In genomic region chr12:53413485-53414215, GRCh38 we compare ENCODE assay signal across 17 cellular contexts. TPM values are rescaled to one million over a fixed set of nuclear protein-coding genes. Genes with fewer than 3 reads are reported as not detected.
DNase-seq lines count a peak whose midpoint lies in the region; ATAC-seq, FAIRE-seq and TF ChIP-seq lines count a peak whose summit lies in the region.
"Had no signal": no experiment of that assay in that cellular context is flagged by ENCODE, and none has a peak within 500 bp of the region (broad histone marks: within the 10 kb centered on the region; RNA-seq: fewer than 3 reads in every experiment).

No MANE protein-coding gene starts in this region.

- H3K27me3 ChIP-seq in A673 (replicated peaks; ENCODE audit: insufficient read depth, low read depth, low read length, poor library complexity) = no peaks in the 10 kb centered on the region
- no peaks in the 10 kb centered on the region for H3K27me3 ChIP-seq in colonic mucosa

- DNase-seq in A673 (ENCODE audit: low spot score) (peak; percentile 74), GM18507 (ENCODE audit: extremely low spot score, insufficient read length, low read depth) (no peak), anterior cingulate cortex (lab: John Stamatoyannopoulos, UW) (no peak), colonic mucosa (no peak), NCI-H1930 (lab: John Stamatoyannopoulos, UW) (no peak)
- no peak for DNase-seq in activated naive CD8-positive, alpha-beta T cell treated with anti-CD3 and anti-CD28 coated beads, Interleukin-2, amount 10 ng/mL, durations not matched to agents 7 days and 5 days
- DNase-seq: activated CD4-positive, CD25-positive, alpha-beta regulatory T cell treated with anti-CD3 and anti-CD28 coated beads, Interleukin-2, amount 50 U/mL, for 72 hours; activated effector memory CD4-positive, alpha-beta T cell treated with anti-CD3 and anti-CD28 coated beads, Interleukin-2, amount 50 U/mL, for 16 hours; DMS79; MV-4-11; stimulated activated CD4-positive, alpha-beta T cell treated with anti-CD3 and anti-CD28 coated beads, Interleukin-2, amount 100 ng/mL, for 24 hours; SW 1271 had no signal

- ATAC-seq in activated naive CD8-positive, alpha-beta T cell treated with anti-CD3 and anti-CD28 coated beads, Interleukin-2, amount 10 ng/mL, durations not matched to agents 7 days and 5 days (ENCODE audit: low read depth) = no peak
- no peak for ATAC-seq in GM18519 (IDR thresholded peaks at IDR 0.05; ENCODE audit: low FRiP score, unreplicated experiment)
- ATAC-seq: esophagus mucosa had no signal

- peaks cover 38% of the 10 kb centered on the region for H3K36me3 Mint-ChIP-seq in activated naive CD8-positive, alpha-beta T cell treated with anti-CD3 and anti-CD28 coated beads, Interleukin-2, amount 10 ng/mL, durations not matched to agents 7 days and 5 days

- no peak overlapping the region for H3K9ac ChIP-seq in colonic mucosa (ENCODE audit: low read depth in 2 of 2, low read length in 2 of 2)

- H3K9me3 Mint-ChIP-seq in activated naive CD8-positive, alpha-beta T cell treated with anti-CD3 and anti-CD28 coated beads, Interleukin-2, amount 10 ng/mL, durations not matched to agents 7 days and 5 days = no peaks in the 10 kb centered on the region

- TF ChIP-seq CTCF in A673 (conservative IDR thresholded peaks at IDR 0.05; ENCODE audit: low read depth, low read length) = no peak
- no peak for TF ChIP-seq CTCF in colonic mucosa (IDR thresholded peaks at IDR 0.05)

- CTCF ChIA-PET in A673 (lab: Charles Lee) = interaction anchor here (0.9 to 1.7 kb wide), 2 partner anchors 32 to 61 kb away, joined by 4 to 5 read pairs; no protein-coding TSS in a partner anchor

- WGBS in mesodermal cell (ENCODE audit: insufficient coverage in 2 of 2), 2 experiments = no CpG with 5 or more reads among the region's 3 CpGs

- intact Hi-C loops in A673 (cut with micrococcal nuclease; ENCODE audit: unreplicated experiment) = no loop called here
- intact Hi-C loops in colonic mucosa (cut with DNase I) = no loop called here

- peak overlapping the region; percentile 62 for H3K4me3 Mint-ChIP-seq in activated naive CD8-positive, alpha-beta T cell treated with anti-CD3 and anti-CD28 coated beads, Interleukin-2, amount 10 ng/mL, durations not matched to agents 7 days and 5 days

- H3K9me3 ChIP-seq in A673 (ENCODE audit: low read depth, low read length, poor library complexity, severe bottlenecking) = no peaks in the 10 kb centered on the region
- no peaks in the 10 kb centered on the region for H3K9me3 ChIP-seq in mesodermal cell (ENCODE audit: control insufficient read depth, low read length)
- H3K9me3 ChIP-seq in colonic mucosa = no peaks in the 10 kb centered on the region

- peaks cover 32% of the 10 kb centered on the region for H3K36me3 ChIP-seq in A673 (ENCODE audit: insufficient read depth, low read length, poor library complexity, severe bottlenecking)
- peaks cover 40% of the 10 kb centered on the region for H3K36me3 ChIP-seq in mesodermal cell (ENCODE audit: control insufficient read depth, insufficient read depth, low read length)
- H3K36me3 ChIP-seq in colonic mucosa = peaks cover 6% of the 10 kb centered on the region

- H3K4me1 Mint-ChIP-seq in activated naive CD8-positive, alpha-beta T cell treated with anti-CD3 and anti-CD28 coated beads, Interleukin-2, amount 10 ng/mL, durations not matched to agents 7 days and 5 days = peaks cover 21% of the 10 kb centered on the region

- POLR2A ChIA-PET in A673 (lab: Charles Lee; ENCODE audit: low non-redundant PET) = interaction anchor here (0.7 kb wide), 1 partner anchor 15 kb away, joined by 4 read pairs; no protein-coding TSS in a partner anchor
- POLR2A ChIA-PET in activated naive CD8-positive, alpha-beta T cell treated with anti-CD3 and anti-CD28 coated beads, Interleukin-2, amount 10 ng/mL, durations not matched to agents 7 days and 5 days (lab: Charles Lee) = no interaction called here

- H3K27ac Mint-ChIP-seq in activated naive CD8-positive, alpha-beta T cell treated with anti-CD3 and anti-CD28 coated beads, Interleukin-2, amount 10 ng/mL, durations not matched to agents 7 days and 5 days = peak overlapping the region; percentile 67

- peak overlapping the region; percentile 68 for H3K27ac ChIP-seq in A673 (ENCODE audit: low read depth, low read length, poor library complexity, severe bottlenecking)
- peak overlapping the region; percentile 64 for H3K27ac ChIP-seq in mesodermal cell (ENCODE audit: low read depth, low read length, severe bottlenecking)
- H3K27ac ChIP-seq in colonic mucosa = no peak overlapping the region

- no TSS peak for BruUV-seq in A673 (replicated peaks; lab: Mats Ljungman, UMichigan)

- peak; percentile 21 for FAIRE-seq in GM18507 (lab: Jason Lieb, UNC)
- FAIRE-seq: urothelium cell line had no signal

- H3K4me1 ChIP-seq in A673 (ENCODE audit: insufficient read depth, low read length, poor library complexity, severe bottlenecking) (peaks cover 55% of the 10 kb centered on the region), mesodermal cell (ENCODE audit: control insufficient read depth, insufficient read depth, low read length, poor library complexity, severe bottlenecking) (peaks cover 46% of the 10 kb centered on the region), colonic mucosa (no peaks in the 10 kb centered on the region)

- H3K4me3 ChIP-seq in A673 (ENCODE audit: low read depth, low read length, poor library complexity, severe bottlenecking) (no peak overlapping the region), mesodermal cell (ENCODE audit: extremely low read depth, insufficient read depth, low read length, poor library complexity, severe bottlenecking) (no peak overlapping the region), colonic mucosa (no peak overlapping the region)

- H3K27me3 Mint-ChIP-seq in activated naive CD8-positive, alpha-beta T cell treated with anti-CD3 and anti-CD28 coated beads, Interleukin-2, amount 10 ng/mL, durations not matched to agents 7 days and 5 days = no peaks in the 10 kb centered on the region

RNA-seq across cellular contexts. Expression of gene AMHR2, which starts 10.0 kb away (rescaled TPM):
- not detected in 2 replicates for total RNA-seq in A673 (2021)
- not detected for total RNA-seq in activated naive CD8-positive, alpha-beta T cell treated with anti-CD3 and anti-CD28 coated beads, Interleukin-2, amount 10 ng/mL, durations not matched to agents 7 days and 5 days
- 5.8 TPM for polyA plus RNA-seq in mesodermal cell (2013, experiment 1 of 2)
- polyA plus RNA-seq in mesodermal cell (2013, experiment 2 of 2) = 4.4 TPM
- total RNA-seq in colonic mucosa = under 1 TPM in 1 of 2 donors, not detected in 1; 0.17 TPM
- total RNA-seq: esophagus mucosa, pulmonary artery endothelial cell had no signal

RNA-seq across cellular contexts. Expression of gene PRR13, which starts 27.9 kb away (rescaled TPM):
- total RNA-seq in A673 (2021) (155 and 180 TPM in 2 replicates), colonic mucosa (100 to 1,000 TPM; 331 to 504 TPM)
- 100 to 1,000 TPM; 218 to 231 TPM for total RNA-seq in activated naive CD8-positive, alpha-beta T cell treated with anti-CD3 and anti-CD28 coated beads, Interleukin-2, amount 10 ng/mL, durations not matched to agents 7 days and 5 days
- 99.2 TPM for polyA plus RNA-seq in mesodermal cell (2013, experiment 1 of 2)
- polyA plus RNA-seq in mesodermal cell (2013, experiment 2 of 2) = 98.1 TPM

RNA-seq across cellular contexts. Expression of gene SP1, which starts 33.7 kb away (rescaled TPM):
- total RNA-seq in A673 (2021) (78.4 and 80.9 TPM in 2 replicates), colonic mucosa (10 to 100 TPM; 83.6 to 96.8 TPM)
- total RNA-seq in activated naive CD8-positive, alpha-beta T cell treated with anti-CD3 and anti-CD28 coated beads, Interleukin-2, amount 10 ng/mL, durations not matched to agents 7 days and 5 days = 10 to 100 TPM; 88.7 to 96.2 TPM
- polyA plus RNA-seq in mesodermal cell (2013, experiment 1 of 2) = 44.2 TPM
- 37.8 TPM for polyA plus RNA-seq in mesodermal cell (2013, experiment 2 of 2)

RNA-seq across cellular contexts. Expression of gene PCBP2, which starts 38.3 kb away (rescaled TPM):
- total RNA-seq in A673 (2021) (1,194 and 1,215 TPM in 2 replicates), colonic mucosa (100 to 1,000 TPM; 579 to 596 TPM)
- total RNA-seq in activated naive CD8-positive, alpha-beta T cell treated with anti-CD3 and anti-CD28 coated beads, Interleukin-2, amount 10 ng/mL, durations not matched to agents 7 days and 5 days = 100 to 1,000 TPM; 824 to 837 TPM
- 826 TPM for polyA plus RNA-seq in mesodermal cell (2013, experiment 1 of 2)
- polyA plus RNA-seq in mesodermal cell (2013, experiment 2 of 2) = 812 TPM
